Comparison of ENCODE assay signal across 21 cellular contexts in the genomic region with DNA sequence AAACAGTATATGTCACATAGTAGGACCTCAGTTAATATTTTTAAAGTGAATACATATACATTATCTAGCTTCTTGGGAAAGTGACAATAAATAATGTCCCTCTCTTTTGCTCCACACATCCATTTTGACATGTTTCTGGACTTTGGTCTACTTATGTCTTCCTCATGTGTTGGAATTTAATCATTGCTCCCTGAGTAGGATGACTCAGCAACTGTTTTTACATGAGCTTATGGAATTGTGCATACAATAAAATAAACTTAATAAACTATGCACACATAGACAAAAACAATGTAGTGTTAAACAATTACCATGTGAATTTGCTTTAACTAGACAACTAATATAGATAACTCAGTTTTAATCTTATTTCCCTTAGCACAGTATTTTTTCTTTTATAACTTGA.
A peak's percentile ranks its signal among the peaks of the same experiment; 100 is the strongest.
DNase-seq lines count a peak whose midpoint lies in the region; FAIRE-seq and TF ChIP-seq lines count a peak whose summit lies in the region.
"Had no signal": no experiment of that assay in that cellular context is flagged by ENCODE, and none has a peak within 500 bp of the region (broad histone marks: within the 10 kb centered on the region; RNA-seq: fewer than 3 reads in every experiment).

No MANE protein-coding gene starts in this region.

- no peaks in the 10 kb centered on the region for H3K36me3 Mint-ChIP-seq in activated naive CD4-positive, alpha-beta T cell treated with anti-CD3 and anti-CD28 coated beads for 36 hours (ENCODE audit: low read depth)

- FAIRE-seq in bronchial epithelial cell (lab: Jason Lieb, UNC), result no peak

- intact Hi-C loops in activated naive CD4-positive, alpha-beta T cell treated with anti-CD3 and anti-CD28 coated beads for 36 hours (cut with micrococcal nuclease), result no loop called here

- H3K27ac Mint-ChIP-seq in activated naive CD4-positive, alpha-beta T cell treated with anti-CD3 and anti-CD28 coated beads for 36 hours, result no peak overlapping the region
- H3K27ac Mint-ChIP-seq: H9 had no signal

- DNase-seq in DMS53 (lab: John Stamatoyannopoulos, UW), result peak; percentile 30
- DNase-seq in DMS53 treated with DMSO at 0.1 percent for 48 hours (lab: John Stamatoyannopoulos, UW; ENCODE audit: unreplicated experiment), result no peak
- peak; percentile 44 for DNase-seq in LoVo (ENCODE audit: low spot score)
- peak; percentile 28 for DNase-seq in bronchial epithelial cell (ENCODE audit: low read depth)
- DNase-seq in renal cortical epithelial cell (ENCODE audit: low read depth), result peak; percentile 16
- no peak for DNase-seq in activated naive CD4-positive, alpha-beta T cell treated with anti-CD3 and anti-CD28 coated beads for 36 hours
- no peak for DNase-seq in substantia nigra (lab: John Stamatoyannopoulos, UW)
- DNase-seq in activated CD4-positive, alpha-beta T cell treated with anti-CD3 and anti-CD28 coated beads, Interleukin-2, amount 50 U/mL, for 4 hours, result no peak
- DNase-seq: Calu3, H9, KBM-7, NCI-H1048, NCI-H1694 treated with DMSO at 0.1 percent for 48 hours, NCI-H2081 treated with DMSO at 0.1 percent for 48 hours, NCI-H2171, NCI-H345, NCI-H524 treated with DMSO at 0.1 percent for 48 hours, NCI-H774, SHP77 had no signal

- no peak overlapping the region for H3K4me3 Mint-ChIP-seq in activated naive CD4-positive, alpha-beta T cell treated with anti-CD3 and anti-CD28 coated beads for 36 hours
- H3K4me3 Mint-ChIP-seq: H9 had no signal

- peaks cover 8% of the 10 kb centered on the region for H3K9me3 Mint-ChIP-seq in activated naive CD4-positive, alpha-beta T cell treated with anti-CD3 and anti-CD28 coated beads for 36 hours

- CTCF ChIA-PET in activated naive CD4-positive, alpha-beta T cell treated with anti-CD3 and anti-CD28 coated beads for 36 hours (lab: Charles Lee), result no interaction called here

- no peaks in the 10 kb centered on the region for H3K4me1 Mint-ChIP-seq in activated naive CD4-positive, alpha-beta T cell treated with anti-CD3 and anti-CD28 coated beads for 36 hours (ENCODE audit: low read depth)

- peaks cover 1% of the 10 kb centered on the region for H3K27me3 Mint-ChIP-seq in activated naive CD4-positive, alpha-beta T cell treated with anti-CD3 and anti-CD28 coated beads for 36 hours (ENCODE audit: low read depth)

- H3K4me3 ChIP-seq in bronchial epithelial cell (ENCODE audit: low read depth, low read length), result no peak overlapping the region

- H3K27ac ChIP-seq in substantia nigra (ENCODE audit: low read depth, low read length, poor library complexity, severe bottlenecking), result no peak overlapping the region
- H3K27ac ChIP-seq: 22Rv1, RWPE1 had no signal

- no peaks in the 10 kb centered on the region for H3K36me3 ChIP-seq in bronchial epithelial cell (ENCODE audit: control insufficient read depth, insufficient read depth, low read length)

- no peaks in the 10 kb centered on the region for H3K27me3 ChIP-seq in bronchial epithelial cell (ENCODE audit: control insufficient read depth, insufficient read depth, low read length)

- TF ChIP-seq CTCF in bronchial epithelial cell (IDR thresholded peaks at IDR 0.05; ENCODE audit: insufficient read depth, low read length, severe bottlenecking), result no peak

Comparison
In these comparisons a context has a peak if more than half of its experiments do, and no peak if none do; other contexts are left out.
1. DNase-seq: peak in DMS53 (single experiment), LoVo (single experiment), bronchial epithelial cell (single experiment) and renal cortical epithelial cell (single experiment); none in DMS53 treated with DMSO at 0.1 percent for 48 hours (single experiment), activated naive CD4-positive, alpha-beta T cell treated with anti-CD3 and anti-CD28 coated beads for 36 hours (single experiment), substantia nigra (0 of 49) and activated CD4-positive, alpha-beta T cell treated with anti-CD3 and anti-CD28 coated beads, Interleukin-2, amount 50 U/mL, for 4 hours (0 of 2).